ENCODE assay signal across 8 cellular contexts in the genomic region with DNA sequence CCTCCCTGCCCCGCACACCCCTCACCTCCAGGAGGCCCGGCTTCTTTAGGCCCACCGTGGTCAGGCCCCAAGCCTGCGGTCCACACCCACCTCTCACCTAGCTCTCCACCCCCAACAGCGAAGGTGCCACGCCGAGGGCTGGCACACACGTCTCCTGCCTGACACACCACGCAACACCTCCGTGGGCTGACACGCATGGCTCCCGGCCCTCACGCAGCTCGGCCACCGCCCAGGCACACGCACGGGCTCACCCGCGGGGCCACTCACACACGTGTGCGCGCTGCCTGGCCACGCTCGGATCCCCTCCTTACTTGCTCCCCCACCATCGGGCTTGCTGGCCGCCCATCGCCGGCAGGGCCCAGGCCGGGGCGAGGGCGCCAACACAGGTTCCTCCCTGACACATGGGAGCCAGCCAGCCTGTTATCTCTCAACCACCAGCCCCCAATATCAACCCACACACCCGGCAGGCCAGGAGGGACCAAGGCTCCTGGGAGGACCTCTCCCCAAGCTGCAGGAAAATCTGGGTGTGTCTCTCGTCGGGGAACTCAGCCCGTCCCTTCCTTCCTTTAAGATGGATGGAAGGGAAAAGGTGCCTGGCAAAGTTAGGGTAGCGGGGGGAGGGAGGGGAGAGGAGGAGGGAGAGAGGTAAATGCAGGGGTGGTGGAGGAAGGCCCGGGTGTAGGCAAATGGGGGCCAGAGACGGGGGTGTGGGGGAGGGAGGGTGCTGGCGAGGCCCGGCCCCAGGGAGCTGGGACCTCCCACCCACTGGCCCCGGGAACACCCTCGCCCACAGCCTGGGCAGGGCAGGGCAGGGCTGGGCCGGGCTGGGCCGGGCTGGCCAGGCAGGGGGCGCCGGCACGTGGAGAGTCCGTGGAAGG. TPM values are rescaled to one million over a fixed set of nuclear protein-coding genes. Genes with fewer than 3 reads are reported as not detected.
A peak's percentile ranks its signal among the peaks of the same experiment; 100 is the strongest.
DNase-seq lines count a peak whose midpoint lies in the region; ATAC-seq, FAIRE-seq and TF ChIP-seq lines count a peak whose summit lies in the region.

No MANE protein-coding gene starts in this region.

- peaks cover 27% of the 10 kb centered on the region for H3K36me3 ChIP-seq in CD4-positive, alpha-beta memory T cell (ENCODE audit: insufficient read depth, low read length)
- H3K36me3 ChIP-seq in mucosa of rectum (ENCODE audit: control insufficient read depth in 2 of 2, insufficient read depth in 2 of 2, low read length in 2 of 2) (peaks cover 26 to 33% of the 10 kb centered on the region in 2 donors), thoracic aorta (peaks cover 32% of the 10 kb centered on the region)

- peaks cover 14 to 46% of the 10 kb centered on the region in 2 donors for H3K36me3 Mint-ChIP-seq in CD4-positive, alpha-beta memory T cell
- H3K36me3 Mint-ChIP-seq in activated CD4-positive, alpha-beta T cell treated with anti-CD3 and anti-CD28 coated beads for 36 hours (ENCODE audit: low read depth): peaks cover 42% of the 10 kb centered on the region
- H3K36me3 Mint-ChIP-seq in effector memory CD8-positive, alpha-beta T cell (ENCODE audit: insufficient read depth): peaks cover 34% of the 10 kb centered on the region

- peak overlapping the region; percentile 90 to 96 for H3K9ac ChIP-seq in mucosa of rectum (ENCODE audit: low read depth in 1 of 2, low read length in 2 of 2)

- H3K27me3 Mint-ChIP-seq in CD4-positive, alpha-beta memory T cell: no peaks in the 10 kb centered on the region
- H3K27me3 Mint-ChIP-seq in activated CD4-positive, alpha-beta T cell treated with anti-CD3 and anti-CD28 coated beads for 36 hours: no peaks in the 10 kb centered on the region
- no peaks in the 10 kb centered on the region for H3K27me3 Mint-ChIP-seq in effector memory CD8-positive, alpha-beta T cell

- H3K4me3 Mint-ChIP-seq in CD4-positive, alpha-beta memory T cell: peak overlapping the region; percentile 82 to 94 (median 88)
- H3K4me3 Mint-ChIP-seq in activated CD4-positive, alpha-beta T cell treated with anti-CD3 and anti-CD28 coated beads for 36 hours: peak overlapping the region; percentile 90
- peak overlapping the region; percentile 90 for H3K4me3 Mint-ChIP-seq in effector memory CD8-positive, alpha-beta T cell

- peak; percentile 49 for FAIRE-seq in HTR-8/SVneo (lab: Jason Lieb, UNC)

- peaks cover 25 to 51% (median 39%) of the 10 kb centered on the region in 4 donors for H3K4me1 Mint-ChIP-seq in CD4-positive, alpha-beta memory T cell
- peaks cover 31% of the 10 kb centered on the region for H3K4me1 Mint-ChIP-seq in activated CD4-positive, alpha-beta T cell treated with anti-CD3 and anti-CD28 coated beads for 36 hours
- H3K4me1 Mint-ChIP-seq in effector memory CD8-positive, alpha-beta T cell (ENCODE audit: low read depth in 2 of 2): peaks cover 26 to 42% of the 10 kb centered on the region in 2 donors

- no peaks in the 10 kb centered on the region for H3K9me3 ChIP-seq in CD4-positive, alpha-beta memory T cell (ENCODE audit: control insufficient read depth in 1 of 2, low read length in 2 of 2)
- H3K9me3 ChIP-seq in mucosa of rectum (ENCODE audit: control insufficient read depth in 2 of 2, low read length in 2 of 2) (no peaks in the 10 kb centered on the region), thoracic aorta (no peaks in the 10 kb centered on the region)

- ATAC-seq in GM21367 (IDR thresholded peaks at IDR 0.05; ENCODE audit: unreplicated experiment): peak; percentile 37
- ATAC-seq in activated CD4-positive, alpha-beta T cell treated with anti-CD3 and anti-CD28 coated beads for 36 hours: peak; percentile 47
- ATAC-seq in effector memory CD8-positive, alpha-beta T cell (replicated peaks): peak; percentile 34
- peak; percentile 45 for ATAC-seq in thoracic aorta (ENCODE audit: insufficient number of reproducible peaks, low FRiP score, low read depth)

- peak; percentile 32 to 59 (median 32) for DNase-seq in CD4-positive, alpha-beta memory T cell
- DNase-seq in HTR-8/SVneo (ENCODE audit: insufficient read length, low spot score) (peak; percentile 48), thoracic aorta (ENCODE audit: low spot score) (no peak), NCI-H2196 (lab: John Stamatoyannopoulos, UW; ENCODE audit: unreplicated experiment) (no peak)
- DNase-seq in activated CD4-positive, alpha-beta T cell treated with anti-CD3 and anti-CD28 coated beads for 36 hours: peak; percentile 63
- DNase-seq in effector memory CD8-positive, alpha-beta T cell: peak in 2 of 3 experiments; percentile 21 to 26

- no peaks in the 10 kb centered on the region for H3K9me3 Mint-ChIP-seq in CD4-positive, alpha-beta memory T cell
- H3K9me3 Mint-ChIP-seq in activated CD4-positive, alpha-beta T cell treated with anti-CD3 and anti-CD28 coated beads for 36 hours (ENCODE audit: low read depth): no peaks in the 10 kb centered on the region
- no peaks in the 10 kb centered on the region for H3K9me3 Mint-ChIP-seq in effector memory CD8-positive, alpha-beta T cell

- no peak for TF ChIP-seq CTCF in thoracic aorta (IDR thresholded peaks at IDR 0.05)

- H3K27ac Mint-ChIP-seq in CD4-positive, alpha-beta memory T cell: peak overlapping the region; percentile 77 to 96 (median 91)
- peak overlapping the region; percentile 89 for H3K27ac Mint-ChIP-seq in activated CD4-positive, alpha-beta T cell treated with anti-CD3 and anti-CD28 coated beads for 36 hours
- peak overlapping the region; percentile 89 to 94 for H3K27ac Mint-ChIP-seq in effector memory CD8-positive, alpha-beta T cell

- no peaks in the 10 kb centered on the region for H3K27me3 ChIP-seq in CD4-positive, alpha-beta memory T cell (ENCODE audit: insufficient read depth, low read length)
- H3K27me3 ChIP-seq in mucosa of rectum (ENCODE audit: control insufficient read depth in 2 of 2, insufficient read depth in 2 of 2, low read length in 2 of 2): no peaks in the 10 kb centered on the region
- H3K27me3 ChIP-seq in thoracic aorta (replicated peaks; ENCODE audit: insufficient read depth): no peaks in the 10 kb centered on the region

- H3K4me3 ChIP-seq in CD4-positive, alpha-beta memory T cell (ENCODE audit: low read length in 2 of 2): peak overlapping the region; percentile 55 to 76
- H3K4me3 ChIP-seq in mucosa of rectum (ENCODE audit: low read length in 2 of 2) (peak overlapping the region; percentile 80 to 86), thoracic aorta (peak overlapping the region; percentile 91)

- intact Hi-C loops in CD4-positive, alpha-beta memory T cell (cut with micrococcal nuclease): loop anchor here (5.0 kb wide), 1 partner anchor 85 kb away; a partner anchor contains a TSS
- intact Hi-C loops in activated CD4-positive, alpha-beta T cell treated with anti-CD3 and anti-CD28 coated beads for 36 hours (cut with DNase I, micrococcal nuclease): loop anchor here in 1 of 2 experiments (5.0 to 10.0 kb wide), 5 partner anchors 520 to 1268 kb away; a partner anchor contains a TSS

- peak overlapping the region; percentile 81 for H3K27ac ChIP-seq in CD4-positive, alpha-beta memory T cell (ENCODE audit: low read depth, low read length)
- H3K27ac ChIP-seq in mucosa of rectum (ENCODE audit: low read depth in 2 of 2, low read length in 2 of 2) (peak overlapping the region; percentile 98), thoracic aorta (peak overlapping the region; percentile 66 to 85)

- peaks cover 24% of the 10 kb centered on the region for H3K4me1 ChIP-seq in CD4-positive, alpha-beta memory T cell (ENCODE audit: insufficient read depth, low read length)
- H3K4me1 ChIP-seq in mucosa of rectum (ENCODE audit: control insufficient read depth in 2 of 2, insufficient read depth in 2 of 2, low read length in 2 of 2) (peaks cover 30 to 46% of the 10 kb centered on the region in 2 donors), thoracic aorta (ENCODE audit: control insufficient read depth in 1 of 2, low read depth in 2 of 2) (peaks cover 15 to 23% of the 10 kb centered on the region in 2 donors)

- CTCF ChIA-PET in CD4-positive, alpha-beta memory T cell (lab: Charles Lee; ENCODE audit: partially characterized antibody): interaction anchor here (1.0 to 2.7 kb wide), 4 partner anchors 9 to 23 kb away, joined by 3 to 15 read pairs (median 6); a partner anchor contains a TSS
- CTCF ChIA-PET in activated CD4-positive, alpha-beta T cell treated with anti-CD3 and anti-CD28 coated beads for 36 hours (lab: Charles Lee): interaction anchor here (1.2 to 1.9 kb wide), 3 partner anchors 10 to 57 kb away, joined by 3 to 10 read pairs (median 4); a partner anchor contains a TSS

- POLR2A ChIA-PET in CD4-positive, alpha-beta memory T cell (lab: Charles Lee; ENCODE audit: partially characterized antibody): interaction anchor here (0.6 to 3.4 kb wide), 13 partner anchors 9 to 607 kb away, joined by 3 to 47 read pairs (median 9); a partner anchor contains a TSS
- POLR2A ChIA-PET in activated CD4-positive, alpha-beta T cell treated with anti-CD3 and anti-CD28 coated beads for 36 hours (lab: Charles Lee): interaction anchor here (0.7 to 2.6 kb wide), 4 partner anchors 9 to 31 kb away, joined by 3 to 14 read pairs (median 3); a partner anchor contains a TSS

RNA-seq across cellular contexts. Expression of a gene that starts 0.5 kb away (rescaled TPM):
- 10 to 100 TPM; 45.3 to 46.0 TPM for total RNA-seq in CD4-positive, alpha-beta memory T cell
- polyA plus RNA-seq in CD4-positive, alpha-beta memory T cell: 10 to 100 TPM; 86.4 to 99.3 TPM
- 10 to 100 TPM; 56.0 to 72.1 TPM for total RNA-seq in activated CD4-positive, alpha-beta T cell treated with anti-CD3 and anti-CD28 coated beads for 36 hours
- 10 to 100 TPM; 36.3 to 40.8 TPM for total RNA-seq in thoracic aorta

RNA-seq across cellular contexts. Expression of a gene that starts 8.5 kb away (rescaled TPM):
- total RNA-seq in CD4-positive, alpha-beta memory T cell: under 1 TPM in 1 of 2 experiments, not detected in 1; 0.32 TPM
- polyA plus RNA-seq in CD4-positive, alpha-beta memory T cell: under 1 TPM in 1 of 2 donors, not detected in 1; 0.14 TPM
- 100 to 1,000 TPM; 158 to 163 TPM for total RNA-seq in activated CD4-positive, alpha-beta T cell treated with anti-CD3 and anti-CD28 coated beads for 36 hours
- total RNA-seq in thoracic aorta: under 1 TPM; 0.35 to 0.41 TPM

RNA-seq across cellular contexts. Expression of a gene that starts 22.3 kb away (rescaled TPM):
- total RNA-seq in CD4-positive, alpha-beta memory T cell: 10 to 100 TPM; 34.0 to 35.6 TPM
- polyA plus RNA-seq in CD4-positive, alpha-beta memory T cell: 10 to 100 TPM; 36.1 to 42.3 TPM
- 10 to 100 TPM; 32.3 to 36.6 TPM for total RNA-seq in activated CD4-positive, alpha-beta T cell treated with anti-CD3 and anti-CD28 coated beads for 36 hours
- 10 to 100 TPM; 33.8 to 52.7 TPM for total RNA-seq in thoracic aorta

RNA-seq across cellular contexts. Expression of a gene that starts 22.4 kb away (rescaled TPM):
- 100 to 1,000 TPM; 135 to 153 TPM for total RNA-seq in CD4-positive, alpha-beta memory T cell
- polyA plus RNA-seq in CD4-positive, alpha-beta memory T cell: 1 to 10 TPM in 1 of 2 donors, under 1 TPM in 1; 0.69 to 8.9 TPM
- total RNA-seq in activated CD4-positive, alpha-beta T cell treated with anti-CD3 and anti-CD28 coated beads for 36 hours: 10 to 100 TPM; 33.6 to 36.3 TPM
- total RNA-seq in thoracic aorta: 10 to 100 TPM; 50.0 to 65.3 TPM

RNA-seq across cellular contexts. Expression of a gene that starts 29.6 kb away (rescaled TPM):
- total RNA-seq in CD4-positive, alpha-beta memory T cell: not detected
- not detected for polyA plus RNA-seq in CD4-positive, alpha-beta memory T cell
- not detected for total RNA-seq in activated CD4-positive, alpha-beta T cell treated with anti-CD3 and anti-CD28 coated beads for 36 hours
- total RNA-seq in thoracic aorta: not detected

Comparison
In these comparisons a context has a peak if more than half of its experiments do, and no peak if none do; other contexts are left out.
1. DNase-seq: peak in CD4-positive, alpha-beta memory T cell (5 of 5), HTR-8/SVneo (single experiment), activated CD4-positive, alpha-beta T cell treated with anti-CD3 and anti-CD28 coated beads for 36 hours (single experiment) and effector memory CD8-positive, alpha-beta T cell (2 of 3); none in thoracic aorta (single experiment) and NCI-H2196 (single experiment).
2. RNA of a gene that starts 8.5 kb away (total RNA-seq): 158 to 163 TPM in activated CD4-positive, alpha-beta T cell treated with anti-CD3 and anti-CD28 coated beads for 36 hours; 0.35 to 0.41 TPM in thoracic aorta and 0.32 TPM in CD4-positive, alpha-beta memory T cell; every median in the first group is over 100 times any median in the second.
3. Peak in every context shown above with its lines, with median percentiles within 50 percentile points of each other: H3K27ac ChIP-seq, H3K4me3 ChIP-seq, H3K27ac Mint-ChIP-seq, H3K4me3 Mint-ChIP-seq and ATAC-seq.